Comparison of ENCODE assay signal across 25 cellular contexts in the genomic region with DNA sequence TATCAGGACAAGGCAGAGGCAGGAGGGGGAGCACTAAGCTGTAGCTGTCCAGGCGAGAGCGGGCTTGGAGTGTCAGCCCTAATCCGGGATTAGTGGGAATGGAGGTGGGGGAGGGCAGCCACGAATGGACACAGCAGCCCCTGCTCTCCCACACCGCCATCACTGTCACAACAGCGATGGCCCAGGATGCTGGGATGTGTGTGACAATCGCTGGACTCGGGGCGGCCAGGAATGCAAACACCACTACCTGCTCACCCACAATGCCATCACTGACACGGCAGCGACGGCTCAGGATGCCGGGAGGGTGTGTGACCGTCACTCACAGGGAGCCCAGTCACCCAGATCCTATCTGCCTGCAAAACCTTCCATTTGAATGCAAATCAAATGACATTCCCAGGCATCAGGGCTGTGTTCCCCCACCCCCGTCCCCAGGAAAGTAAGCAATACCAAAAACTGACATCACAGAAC. TPM values are rescaled to one million over a fixed set of nuclear protein-coding genes. Genes with fewer than 3 reads are reported as not detected.
DNase-seq lines count a peak whose midpoint lies in the region; ATAC-seq and TF ChIP-seq lines count a peak whose summit lies in the region.
"Had no signal": no experiment of that assay in that cellular context is flagged by ENCODE, and none has a peak within 500 bp of the region (broad histone marks: within the 10 kb centered on the region; RNA-seq: fewer than 3 reads in every experiment).

No MANE protein-coding gene starts in this region.

- no peak overlapping the region for H3K27ac Mint-ChIP-seq in CD4-positive, alpha-beta T cell
- H3K27ac Mint-ChIP-seq: activated CD4-positive, alpha-beta memory T cell treated with anti-CD3 and anti-CD28 coated beads for 36 hours; memory B cell; natural killer cell had no signal

- no peak overlapping the region for H3K4me3 Mint-ChIP-seq in CD4-positive, alpha-beta T cell
- H3K4me3 Mint-ChIP-seq: activated CD4-positive, alpha-beta memory T cell treated with anti-CD3 and anti-CD28 coated beads for 36 hours; memory B cell had no signal

- 64 to 82% (median 73%) methylated on average over 7 to 15 of the region's 15 CpGs for WGBS in spleen, 5 donors

- H3K9me3 ChIP-seq in adipocyte (ENCODE audit: control insufficient read depth, low read length), result no peaks in the 10 kb centered on the region
- no peaks in the 10 kb centered on the region for H3K9me3 ChIP-seq in spleen
- no peaks in the 10 kb centered on the region for H3K9me3 ChIP-seq in CD4-positive, alpha-beta T cell (ENCODE audit: control insufficient read depth, low read length)
- H3K9me3 ChIP-seq: Caco-2, psoas muscle, stomach, upper lobe of right lung had no signal

- H3K9ac ChIP-seq in adipocyte (ENCODE audit: low read length), result peak overlapping the region; percentile 28

- H3K36me3 ChIP-seq in adipocyte (ENCODE audit: control insufficient read depth, insufficient read depth, low read length, severe bottlenecking) (peaks cover 5% of the 10 kb centered on the region), spleen (no peaks in the 10 kb centered on the region)
- H3K36me3 ChIP-seq: stomach, upper lobe of right lung had no signal

- no peaks in the 10 kb centered on the region for H3K27me3 ChIP-seq in adipocyte (replicated peaks; ENCODE audit: control insufficient read depth, insufficient read depth, low read length)
- peaks cover 0 to 21% (median 8%) of the 10 kb centered on the region in 7 donors for H3K27me3 ChIP-seq in spleen (replicated peaks in 1 of 7)
- no peaks in the 10 kb centered on the region for H3K27me3 ChIP-seq in CD4-positive, alpha-beta T cell (ENCODE audit: control insufficient read depth, insufficient read depth, low read length)
- H3K27me3 ChIP-seq: stomach, upper lobe of right lung had no signal

- POLR2A ChIA-PET in CD4-positive, alpha-beta T cell (lab: Charles Lee), result no interaction called here

- CTCF ChIA-PET in CD4-positive, alpha-beta T cell (lab: Charles Lee), result no interaction called here

- peak overlapping the region; percentile 95 for H3K4me3 ChIP-seq in adipocyte (ENCODE audit: low read length)
- peak overlapping the region in 4 of 8 donors; percentile 12 to 84 (median 51) for H3K4me3 ChIP-seq in spleen
- H3K4me3 ChIP-seq: psoas muscle, stomach, upper lobe of right lung had no signal

- intact Hi-C loops in spleen (cut with DNase I; ENCODE audit: low total_unique reads), result loop anchor here (10.0 kb wide), 1 partner anchor 54 kb away; no protein-coding TSS in a partner anchor
- intact Hi-C loops in CD4-positive, alpha-beta T cell (cut with DNase I, micrococcal nuclease), result no loop called here

- peaks cover 18% of the 10 kb centered on the region for H3K4me1 Mint-ChIP-seq in CD4-positive, alpha-beta T cell (ENCODE audit: low read depth)

- H3K27ac ChIP-seq in spleen, result peak overlapping the region in 7 of 8 donors; percentile 58 to 94 (median 90)
- no peak overlapping the region for H3K27ac ChIP-seq in CD4-positive, alpha-beta T cell (ENCODE audit: low read depth, low read length)
- H3K27ac ChIP-seq: 22Rv1, psoas muscle, stomach, upper lobe of right lung had no signal

- no peak for TF ChIP-seq POLR2A in spleen (IDR thresholded peaks at IDR 0.05)

- DNase-seq in NCI-H524 (lab: John Stamatoyannopoulos, UW), result peak; percentile 34 to 54
- DNase-seq in NCI-H524 treated with DMSO at 0.1 percent for 48 hours (lab: John Stamatoyannopoulos, UW), result no peak
- DNase-seq in adipocyte (ENCODE audit: low read depth), result no peak
- peak; percentile 62 for DNase-seq in islet precursor cell
- peak; percentile 53 for DNase-seq in spleen
- DNase-seq in COLO668 (lab: John Stamatoyannopoulos, UW; ENCODE audit: unreplicated experiment), result no peak
- no peak for DNase-seq in CD4-positive, alpha-beta T cell
- DNase-seq in NCI-H187 (lab: John Stamatoyannopoulos, UW), result no peak
- DNase-seq: activated CD4-positive, alpha-beta memory T cell treated with anti-CD3 and anti-CD28 coated beads for 36 hours; activated T-cell treated with anti-CD3 and anti-CD28 coated beads for 4 hours; AML-193; anterior cingulate cortex; Caco-2; EL; KBM-7; natural killer cell; NCI-H1694 treated with DMSO at 0.1 percent for 48 hours; NCI-H345; psoas muscle; small intestine; stimulated activated CD4-positive, alpha-beta T cell treated with anti-CD3 and anti-CD28 coated beads, Interleukin-4, amount 100 ng/mL, for 24 hours; stomach; upper lobe of right lung had no signal

- TF ChIP-seq CTCF in spleen (IDR thresholded peaks at IDR 0.05 in 8 of 11, conservative IDR thresholded peaks at IDR 0.05 in 3 of 11), result no peak
- no peak for TF ChIP-seq CTCF in CD4-positive, alpha-beta T cell (IDR thresholded peaks at IDR 0.05)

- no peaks in the 10 kb centered on the region for H3K36me3 Mint-ChIP-seq in CD4-positive, alpha-beta T cell (ENCODE audit: low read depth)
- H3K36me3 Mint-ChIP-seq: activated CD4-positive, alpha-beta memory T cell treated with anti-CD3 and anti-CD28 coated beads for 36 hours; memory B cell; natural killer cell had no signal

- H3K4me1 ChIP-seq in adipocyte (ENCODE audit: control insufficient read depth, insufficient read depth, low read length) (peaks cover 52% of the 10 kb centered on the region), spleen (peaks cover 11 to 88% (median 48%) of the 10 kb centered on the region in 6 donors)

- no peaks in the 10 kb centered on the region for H3K9me3 Mint-ChIP-seq in CD4-positive, alpha-beta T cell
- H3K9me3 Mint-ChIP-seq: activated CD4-positive, alpha-beta memory T cell treated with anti-CD3 and anti-CD28 coated beads for 36 hours; memory B cell; natural killer cell had no signal

- ATAC-seq in CD4-positive, alpha-beta T cell (ENCODE audit: poor library complexity), result no peak
- ATAC-seq: natural killer cell, psoas muscle, upper lobe of right lung had no signal

- peaks cover 22% of the 10 kb centered on the region for H3K27me3 Mint-ChIP-seq in CD4-positive, alpha-beta T cell

RNA-seq across cellular contexts. Expression of a gene that starts 2.8 kb away (rescaled TPM):
- 100 to 1,000 TPM in 4 of 7 donors, 10 to 100 TPM in 3; 74.0 to 163 (median 105) TPM for total RNA-seq in spleen
- polyA plus RNA-seq in spleen, result 10 to 100 TPM; 12.9 to 30.3 (median 18.0) TPM
- 1 to 10 TPM; 8.2 to 8.8 TPM for total RNA-seq in CD4-positive, alpha-beta T cell

RNA-seq across cellular contexts. Expression of a gene that starts 59.2 kb away (rescaled TPM):
- total RNA-seq in spleen, result 10 to 100 TPM; 10.6 to 21.7 (median 16.2) TPM
- 1 to 10 TPM; 1.9 to 3.0 (median 1.9) TPM for polyA plus RNA-seq in spleen
- 100 to 1,000 TPM; 132 to 139 TPM for total RNA-seq in CD4-positive, alpha-beta T cell

Comparison
In these comparisons a context has a peak if more than half of its experiments do, and no peak if none do; other contexts are left out.
1. DNase-seq: peak in NCI-H524 (2 of 2), islet precursor cell (single experiment) and spleen (single experiment); none in NCI-H524 treated with DMSO at 0.1 percent for 48 hours (single experiment), adipocyte (single experiment), COLO668 (single experiment), CD4-positive, alpha-beta T cell (0 of 10) and NCI-H187 (0 of 2).
2. RNA of a gene that starts 2.8 kb away (total RNA-seq): 74.0 to 163 TPM in spleen; 8.2 to 8.8 TPM in CD4-positive, alpha-beta T cell; every median in the first group is over 4 times any median in the second.
3. RNA of a gene that starts 59.2 kb away (total RNA-seq): 132 to 139 TPM in CD4-positive, alpha-beta T cell; 10.6 to 21.7 TPM in spleen; every median in the first group is over 4 times any median in the second.